Comparison of ENCODE assay signal across 8 cellular contexts in the genomic region with DNA sequence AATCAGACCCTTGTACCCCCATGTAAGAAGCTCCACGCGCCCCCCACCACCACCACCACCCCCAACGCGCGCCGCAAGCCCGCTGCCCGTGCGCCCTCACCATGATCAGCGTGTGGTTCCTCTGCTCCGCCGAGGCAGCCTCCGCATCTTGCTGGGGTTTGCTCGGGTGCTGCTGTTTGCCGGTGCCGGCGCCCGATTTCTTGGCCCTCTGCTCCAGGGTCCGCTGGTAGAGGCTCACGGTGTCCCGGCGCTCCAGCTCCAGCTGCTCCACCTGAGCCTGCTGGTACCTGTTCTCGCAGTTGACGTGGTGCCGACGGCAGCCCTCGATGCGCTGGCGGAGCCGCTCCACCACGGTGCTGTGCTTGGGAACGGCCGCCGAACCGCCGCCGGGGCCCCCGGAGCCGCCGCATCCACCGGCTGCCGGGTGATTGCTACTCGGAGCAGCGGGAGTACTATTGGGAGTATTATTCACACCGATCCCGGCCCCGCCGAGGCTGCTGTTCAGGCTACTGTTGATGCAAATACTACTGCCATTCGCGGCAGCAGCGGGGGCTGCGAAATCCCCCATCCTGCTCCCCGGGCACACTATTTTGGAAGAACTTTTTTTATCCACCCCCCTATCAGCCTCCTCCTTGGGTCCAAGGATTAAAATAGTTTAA.
DNase-seq lines count a peak whose midpoint lies in the region; TF ChIP-seq lines count a peak whose summit lies in the region.

No MANE protein-coding gene starts in this region.

- peak; percentile 62 for DNase-seq in NB4 (ENCODE audit: low read depth)
- DNase-seq in activated T-cell treated with anti-CD3 and anti-CD28 coated beads for 24 hours (ENCODE audit: low read depth) = peak; percentile 14
- no peak for DNase-seq in epithelial cell of prostate (ENCODE audit: low read depth, low spot score)
- peak; percentile 48 for DNase-seq in midbrain (lab: John Stamatoyannopoulos, UW)
- DNase-seq in stimulated activated CD8-positive, alpha-beta memory T cell treated with anti-CD3 and anti-CD28 coated beads, Interleukin-7, amount 100 ng/mL, for 4 hours (ENCODE audit: low read depth in 2 of 2) = peak; percentile 5 to 25
- no peak for DNase-seq in NCI-H1048 (lab: John Stamatoyannopoulos, UW)
- DNase-seq in kidney glomerular epithelial cell (lab: John Stamatoyannopoulos, UW) = no peak

- peak overlapping the region; percentile 85 for H3K4me3 ChIP-seq in DOHH2 (ENCODE audit: low read length)
- H3K4me3 ChIP-seq in NB4 (ENCODE audit: low read depth, low read length) = peak overlapping the region; percentile 84

- H3K4me1 ChIP-seq in DOHH2 (ENCODE audit: control insufficient read depth, low read length) = peaks cover 52% of the 10 kb centered on the region

- H3K9me2 ChIP-seq in DOHH2 (replicated peaks; ENCODE audit: control insufficient read depth, low read length) = no peaks in the 10 kb centered on the region

- no peaks in the 10 kb centered on the region for H3K27me3 ChIP-seq in DOHH2 (ENCODE audit: control insufficient read depth, low read length)

- H3K4me2 ChIP-seq in DOHH2 (ENCODE audit: low read length) = peak overlapping the region; percentile 76

- H3F3A ChIP-seq in DOHH2 (ENCODE audit: control insufficient read depth, insufficient read depth) = peaks cover 24% of the 10 kb centered on the region

- no peaks in the 10 kb centered on the region for H3K9me3 ChIP-seq in DOHH2 (ENCODE audit: control insufficient read depth, insufficient read depth, low read length)

- H3K79me2 ChIP-seq in DOHH2 (ENCODE audit: control insufficient read depth, low read length) = peaks cover 36% of the 10 kb centered on the region

- peak overlapping the region; percentile 92 for H3K27ac ChIP-seq in DOHH2 (ENCODE audit: low read depth, low read length)
- H3K27ac ChIP-seq in epithelial cell of prostate = peak overlapping the region; percentile 97

- 0 out of 2 replicates have a peak, but pooled peaks cover 3% of the 10 kb centered on the region for H3K36me3 ChIP-seq in DOHH2 (ENCODE audit: control insufficient read depth, low read length)

- TF ChIP-seq POLR2A in NB4 (IDR thresholded peaks at IDR 0.05; ENCODE audit: extremely low read depth, insufficient read length) = no peak

- no peaks in the 10 kb centered on the region for H4K20me1 ChIP-seq in DOHH2 (ENCODE audit: control insufficient read depth, insufficient read depth, low read depth, low read length)

- TF ChIP-seq CTCF in DOHH2 (IDR thresholded peaks at IDR 0.05; ENCODE audit: low read depth, low read length, poor library complexity, severe bottlenecking) = no peak
- no peak for TF ChIP-seq CTCF in NB4 (IDR thresholded peaks at IDR 0.05; ENCODE audit: low read depth, low read length)

Comparison
In these comparisons a context has a peak if more than half of its experiments do, and no peak if none do; other contexts are left out.
1. DNase-seq: peak in NB4 (single experiment), activated T-cell treated with anti-CD3 and anti-CD28 coated beads for 24 hours (single experiment), midbrain (single experiment) and stimulated activated CD8-positive, alpha-beta memory T cell treated with anti-CD3 and anti-CD28 coated beads, Interleukin-7, amount 100 ng/mL, for 4 hours (2 of 2); none in epithelial cell of prostate (single experiment), NCI-H1048 (single experiment) and kidney glomerular epithelial cell (single experiment).